ENCODE assay signal across 10 cellular contexts in the genomic region with DNA sequence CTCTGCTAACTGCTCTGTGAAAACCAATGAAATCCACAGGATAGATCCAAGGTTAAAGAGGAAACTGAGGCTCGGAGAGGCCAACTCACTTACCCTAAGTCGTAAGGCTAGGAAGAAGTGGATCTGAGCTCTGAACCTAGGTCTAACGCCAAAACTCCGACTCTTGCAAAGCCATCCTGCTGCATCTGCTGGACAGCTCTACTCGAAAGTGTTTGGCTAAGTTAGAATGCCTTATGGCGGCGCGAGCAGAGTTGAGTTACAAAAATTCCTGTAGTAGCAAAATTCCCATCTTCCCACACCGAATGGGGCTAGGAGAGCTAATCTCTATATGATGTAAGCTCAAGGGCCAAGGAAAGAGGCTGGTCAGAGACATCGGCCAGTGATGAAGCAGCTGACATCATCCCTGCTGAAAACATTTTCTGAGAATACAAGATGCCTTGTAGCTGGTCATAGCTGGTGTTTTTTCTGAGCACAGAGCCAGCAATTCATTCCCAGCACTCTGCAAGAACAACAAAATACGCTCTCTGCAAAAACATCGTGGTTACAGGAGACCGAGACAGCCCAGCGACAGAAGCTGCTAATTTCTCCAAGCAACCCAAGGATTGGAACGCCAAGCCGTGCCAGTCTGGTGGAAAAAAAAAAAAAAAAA. TPM values are rescaled to one million over a fixed set of nuclear protein-coding genes. Genes with fewer than 3 reads are reported as not detected.
DNase-seq lines count a peak whose midpoint lies in the region; ATAC-seq and TF ChIP-seq lines count a peak whose summit lies in the region.
"Had no signal": no experiment of that assay in that cellular context is flagged by ENCODE, and none has a peak within 500 bp of the region (broad histone marks: within the 10 kb centered on the region; RNA-seq: fewer than 3 reads in every experiment).

No MANE protein-coding gene starts in this region.

- POLR2A ChIA-PET in CD8-positive, alpha-beta T cell (lab: Charles Lee) = interaction anchor here (0.7 to 1.1 kb wide), 2 partner anchors 22 to 599 kb away, joined by 3 read pairs; partner anchors contain the start of gene RNF114

- CTCF ChIA-PET in CD8-positive, alpha-beta T cell (lab: Charles Lee) = interaction anchor here (0.7 to 2.9 kb wide), 4 partner anchors 9 to 305 kb away, joined by 3 to 7 read pairs (median 5); no protein-coding TSS in a partner anchor

- peaks cover 39% of the 10 kb centered on the region for H3K4me1 Mint-ChIP-seq in CD8-positive, alpha-beta T cell (ENCODE audit: low read depth)

- peaks cover 21% of the 10 kb centered on the region for H3K4me1 ChIP-seq in CD8-positive, alpha-beta T cell (ENCODE audit: insufficient read depth, low read length)
- peaks cover 7% of the 10 kb centered on the region for H3K4me1 ChIP-seq in NT2/D1 (ENCODE audit: insufficient read depth, insufficient read length)
- H3K4me1 ChIP-seq in effector memory CD4-positive, alpha-beta T cell (ENCODE audit: control insufficient read depth, insufficient read depth, low read length, poor library complexity, severe bottlenecking) = peaks cover 8% of the 10 kb centered on the region
- H3K4me1 ChIP-seq in neuron (ENCODE audit: insufficient read depth, low read length) = peaks cover 34% of the 10 kb centered on the region

- H3K4me3 ChIP-seq in CD8-positive, alpha-beta T cell (ENCODE audit: low read depth, low read length) = no peak overlapping the region
- H3K4me3 ChIP-seq in NT2/D1 (ENCODE audit: insufficient read length, low read depth) (peak overlapping the region; percentile 84), neuron (ENCODE audit: low read length) (peak overlapping the region; percentile 14)
- no peak overlapping the region for H3K4me3 ChIP-seq in effector memory CD4-positive, alpha-beta T cell (ENCODE audit: insufficient read depth, low read depth, low read length, poor library complexity, severe bottlenecking)

- H3K4me3 Mint-ChIP-seq in CD8-positive, alpha-beta T cell = peak overlapping the region; percentile 98

- H2AFZ ChIP-seq in neuron (ENCODE audit: low read depth, low read length) = no peak overlapping the region

- no peaks in the 10 kb centered on the region for H3K27me3 Mint-ChIP-seq in CD8-positive, alpha-beta T cell (ENCODE audit: low read depth)

- H3K27ac Mint-ChIP-seq in CD8-positive, alpha-beta T cell = peak overlapping the region; percentile 100

- no peaks in the 10 kb centered on the region for H3K9me3 Mint-ChIP-seq in CD8-positive, alpha-beta T cell

- no peak overlapping the region for H3K27ac ChIP-seq in CD8-positive, alpha-beta T cell (ENCODE audit: low read depth, low read length)
- H3K27ac ChIP-seq in effector memory CD4-positive, alpha-beta T cell (ENCODE audit: insufficient read depth, low read length, poor library complexity, severe bottlenecking) = peak overlapping the region; percentile 100
- H3K27ac ChIP-seq: suprapubic skin had no signal

- H3K9ac ChIP-seq in NT2/D1 (ENCODE audit: insufficient read length, low read depth) = no peak overlapping the region

- intact Hi-C loops in CD8-positive, alpha-beta T cell (cut with DNase I, micrococcal nuclease) = loop anchor here (2.0 kb wide), 1 partner anchor 15 kb away; no protein-coding TSS in a partner anchor

- no peak for DNase-seq in CD8-positive, alpha-beta T cell
- no peak for DNase-seq in NT2/D1 (ENCODE audit: low read depth, low spot score)
- DNase-seq in effector memory CD4-positive, alpha-beta T cell = no peak
- DNase-seq in DMS53 treated with DMSO at 0.1 percent for 48 hours (lab: John Stamatoyannopoulos, UW; ENCODE audit: unreplicated experiment) = no peak
- DNase-seq in retina = no peak
- no peak for DNase-seq in NCI-H526 (lab: John Stamatoyannopoulos, UW)
- no peak for DNase-seq in activated effector memory CD4-positive, alpha-beta T cell treated with Interleukin-2 at 50 U/mL for 16 hours
- DNase-seq: Peyer's patch had no signal

- H3K27me3 ChIP-seq in CD8-positive, alpha-beta T cell (ENCODE audit: insufficient read depth, low read length) = no peaks in the 10 kb centered on the region
- no peaks in the 10 kb centered on the region for H3K27me3 ChIP-seq in NT2/D1 (ENCODE audit: insufficient read depth, insufficient read length)
- H3K27me3 ChIP-seq in effector memory CD4-positive, alpha-beta T cell (replicated peaks; ENCODE audit: control insufficient read depth, insufficient read depth, low read length, poor library complexity, severe bottlenecking) = no peaks in the 10 kb centered on the region
- H3K27me3 ChIP-seq in neuron (ENCODE audit: insufficient read depth, low read length) = no peaks in the 10 kb centered on the region
- H3K27me3 ChIP-seq: Peyer's patch, suprapubic skin had no signal

- peaks cover 2% of the 10 kb centered on the region for H3K36me3 ChIP-seq in CD8-positive, alpha-beta T cell (ENCODE audit: insufficient read depth, low read length)
- H3K36me3 ChIP-seq in NT2/D1 (ENCODE audit: insufficient read depth, insufficient read length, low read length) (peaks cover 36% of the 10 kb centered on the region), neuron (ENCODE audit: insufficient read depth, low read length) (peaks cover under 1% of the 10 kb centered on the region)
- H3K36me3 ChIP-seq in effector memory CD4-positive, alpha-beta T cell (ENCODE audit: control insufficient read depth, insufficient read depth, low read length) = peaks cover 11% of the 10 kb centered on the region

- no peaks in the 10 kb centered on the region for H3K9me3 ChIP-seq in CD8-positive, alpha-beta T cell (ENCODE audit: low read length)
- H3K9me3 ChIP-seq in NT2/D1 (ENCODE audit: insufficient read depth, low read length) (no peaks in the 10 kb centered on the region), neuron (ENCODE audit: low read length) (no peaks in the 10 kb centered on the region)
- no peaks in the 10 kb centered on the region for H3K9me3 ChIP-seq in effector memory CD4-positive, alpha-beta T cell (ENCODE audit: control insufficient read depth, low read length)
- H3K9me3 ChIP-seq: Peyer's patch, suprapubic skin had no signal

- no peak for TF ChIP-seq CTCF in CD8-positive, alpha-beta T cell (IDR thresholded peaks at IDR 0.05)

- ATAC-seq in CD8-positive, alpha-beta T cell = no peak

- H3K36me3 Mint-ChIP-seq in CD8-positive, alpha-beta T cell = peaks cover 25% of the 10 kb centered on the region

RNA-seq across cellular contexts. Expression of gene SPATA2, which starts 1.8 kb away (rescaled TPM):
- 10 to 100 TPM; 20.9 to 22.4 TPM for total RNA-seq in CD8-positive, alpha-beta T cell

RNA-seq across cellular contexts. Expression of gene RNF114, which starts 22.7 kb away (rescaled TPM):
- 100 to 1,000 TPM; 137 to 151 TPM for total RNA-seq in CD8-positive, alpha-beta T cell

Comparison
In these comparisons a context has a peak if more than half of its experiments do, and no peak if none do; other contexts are left out.
1. H3K4me3 ChIP-seq: peak in NT2/D1 (single experiment) and neuron (single experiment); none in CD8-positive, alpha-beta T cell (single experiment) and effector memory CD4-positive, alpha-beta T cell (single experiment).